Comparison of ENCODE assay signal across 10 cellular contexts in the genomic region with DNA sequence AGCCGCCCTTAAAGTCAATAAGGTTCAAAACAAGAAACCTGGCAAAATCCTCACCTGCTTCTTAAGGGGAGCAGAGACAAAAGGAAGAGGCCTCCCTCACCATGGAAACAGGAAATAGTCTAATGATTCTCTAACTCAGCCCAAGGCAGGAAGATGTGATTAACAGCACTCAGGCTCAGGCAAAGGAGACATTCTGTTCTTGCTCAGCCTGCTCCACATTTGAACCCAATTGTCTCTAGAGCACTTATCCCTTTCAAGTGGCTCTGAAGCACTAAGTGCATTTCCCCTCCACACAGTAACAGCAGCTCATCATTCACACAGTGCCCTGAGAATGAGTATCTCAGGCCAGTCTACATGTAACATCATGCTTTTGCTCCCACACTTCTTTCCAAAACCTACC.
DNase-seq lines count a peak whose midpoint lies in the region; ATAC-seq and TF ChIP-seq lines count a peak whose summit lies in the region.
"Had no signal": no experiment of that assay in that cellular context is flagged by ENCODE, and none has a peak within 500 bp of the region (broad histone marks: within the 10 kb centered on the region; RNA-seq: fewer than 3 reads in every experiment).

No MANE protein-coding gene starts in this region.

- H3K27ac ChIP-seq in HL-60 (replicated peaks) (peak overlapping the region; percentile 45), heart right ventricle (peak overlapping the region in 6 of 10 donors; percentile 24 to 47 (median 38)), osteoblast (ENCODE audit: low read depth, low read length) (no peak overlapping the region)
- H3K27ac ChIP-seq: suprapubic skin, VCaP had no signal

- intact Hi-C loops in heart right ventricle (cut with DNase I) = no loop called here

- H3K9me3 ChIP-seq in heart right ventricle (no peaks in the 10 kb centered on the region), osteoblast (ENCODE audit: low read depth, low read length) (no peaks in the 10 kb centered on the region)
- H3K9me3 ChIP-seq: suprapubic skin had no signal

- no peaks in the 10 kb centered on the region for H3K79me2 ChIP-seq in osteoblast (ENCODE audit: insufficient read depth, low read length)

- H4K20me1 ChIP-seq in osteoblast (ENCODE audit: insufficient read depth, low read length) = no peaks in the 10 kb centered on the region

- H3K36me3 ChIP-seq in heart right ventricle (peaks cover 0 to 100% (median 11%) of the 10 kb centered on the region in 9 donors), osteoblast (ENCODE audit: insufficient read depth, low read length) (no peaks in the 10 kb centered on the region)

- DNase-seq in DMS79 treated with DMSO at 0.1 percent for 48 hours (lab: John Stamatoyannopoulos, UW) (peak; percentile 48), HL-60 (ENCODE audit: low read depth in 1 of 2, low spot score in 1 of 2) (peak in 1 of 2 experiments; percentile 11), NCI-H748 treated with DMSO at 0.1 percent for 48 hours (lab: John Stamatoyannopoulos, UW) (peak; percentile 67), heart right ventricle (no peak), osteoblast (ENCODE audit: insufficient read length, low spot score, missing footprints) (no peak), SIG-M5 treated with dmso at 0.1 percent for 504 hours (lab: John Stamatoyannopoulos, UW; ENCODE audit: unreplicated experiment) (no peak), HT-29 (ENCODE audit: low spot score) (no peak)

- H2AFZ ChIP-seq in osteoblast (ENCODE audit: low read length) = no peak overlapping the region

- no peak for TF ChIP-seq CTCF in HL-60 (IDR thresholded peaks at IDR 0.05; ENCODE audit: insufficient read depth, low read length)
- TF ChIP-seq CTCF in heart right ventricle (IDR thresholded peaks at IDR 0.05) = no peak
- TF ChIP-seq CTCF in osteoblast (IDR thresholded peaks at IDR 0.05; ENCODE audit: extremely low read depth, low read depth, low read length) = no peak

- H3K4me2 ChIP-seq in osteoblast (ENCODE audit: insufficient read depth, low read length) = no peak overlapping the region

- H3K27me3 ChIP-seq in HL-60 (ENCODE audit: insufficient read depth, poor library complexity, severe bottlenecking) = no peaks in the 10 kb centered on the region
- no peaks in the 10 kb centered on the region for H3K27me3 ChIP-seq in heart right ventricle
- H3K27me3 ChIP-seq in osteoblast (ENCODE audit: insufficient read depth, low read length) = peaks cover 3% of the 10 kb centered on the region
- H3K27me3 ChIP-seq: suprapubic skin had no signal

- ATAC-seq in heart right ventricle = peak in 6 of 8 donors; percentile 41 to 70 (median 50)
- ATAC-seq in HG03457 (IDR thresholded peaks at IDR 0.05; ENCODE audit: unreplicated experiment) = no peak

- H3K4me3 ChIP-seq in HL-60 (replicated peaks; ENCODE audit: insufficient read depth, low read length) (no peak overlapping the region), heart right ventricle (no peak overlapping the region), osteoblast (ENCODE audit: insufficient read depth, low read length) (no peak overlapping the region)
- H3K4me3 ChIP-seq: suprapubic skin had no signal

- H3K4me1 ChIP-seq in heart right ventricle (peaks cover 0 to 28% (median 15%) of the 10 kb centered on the region in 9 donors), osteoblast (ENCODE audit: insufficient read depth, low read length) (peaks cover 20% of the 10 kb centered on the region)

- 54 to 74% methylated on average over 1 of the region's 1 CpG for WGBS in heart right ventricle, 2 donors

Comparison
In these comparisons a context has a peak if more than half of its experiments do, and no peak if none do; other contexts are left out.
1. DNase-seq: peak in DMS79 treated with DMSO at 0.1 percent for 48 hours (single experiment) and NCI-H748 treated with DMSO at 0.1 percent for 48 hours (single experiment); none in heart right ventricle (0 of 2), osteoblast (single experiment), SIG-M5 treated with dmso at 0.1 percent for 504 hours (single experiment) and HT-29 (single experiment).